Comparison of ENCODE assay signal across 8 cellular contexts in genomic region chr10:99854860-99855259, GRCh38.
DNase-seq lines count a peak whose midpoint lies in the region; ATAC-seq, FAIRE-seq and TF ChIP-seq lines count a peak whose summit lies in the region.

No MANE protein-coding gene starts in this region.

- no peaks in the 10 kb centered on the region for H3K4me1 Mint-ChIP-seq in stimulated activated effector memory CD8-positive, alpha-beta T cell treated with anti-CD3 and anti-CD28 coated beads, Interleukin-12 subunit alpha, Interleukin-12 subunit beta, amount 100 ng/mL, for 72 hours

- no peaks in the 10 kb centered on the region for H3K36me3 Mint-ChIP-seq in stimulated activated effector memory CD8-positive, alpha-beta T cell treated with anti-CD3 and anti-CD28 coated beads, Interleukin-12 subunit alpha, Interleukin-12 subunit beta, amount 100 ng/mL, for 72 hours

- in situ Hi-C loops in GM12878 (cut with MboI): no loop called here

- H3K9me3 ChIP-seq in GM12878 (replicated peaks; ENCODE audit: control insufficient read depth, insufficient read depth, low read length): no peaks in the 10 kb centered on the region
- no peaks in the 10 kb centered on the region for H3K9me3 ChIP-seq in liver (ENCODE audit: control insufficient read depth in 4 of 4, low read length in 3 of 4)

- H3K4me2 ChIP-seq in GM12878 (ENCODE audit: control insufficient read depth, insufficient read depth): no peak overlapping the region

- POLR2A ChIA-PET in GM12878 (lab: Charles Lee): no interaction called here

- no peak for FAIRE-seq in GM12878 (lab: Jason Lieb, UNC)

- SMC1A ChIA-PET in GM12878 (lab: Charles Lee; ENCODE audit: uncharacterized antibody, unreplicated experiment): interaction anchor here (2.1 to 8.1 kb wide), 3 partner anchors 9 to 191 kb away, joined by 7 to 51 read pairs (median 11); no protein-coding TSS in a partner anchor

- no peak overlapping the region for H2AFZ ChIP-seq in GM12878 (ENCODE audit: control insufficient read depth, low read depth, low read length)

- no peak for TF ChIP-seq EP300 in GM12878 (IDR thresholded peaks at IDR 0.05; ENCODE audit: borderline replicate concordance in 1 of 2, control insufficient read depth in 1 of 2, low read depth in 2 of 2, low read length in 2 of 2)

- H4K20me1 ChIP-seq in GM12878 (ENCODE audit: control insufficient read depth, insufficient read depth): no peaks in the 10 kb centered on the region

- H3K9me3 Mint-ChIP-seq in stimulated activated effector memory CD8-positive, alpha-beta T cell treated with anti-CD3 and anti-CD28 coated beads, Interleukin-12 subunit alpha, Interleukin-12 subunit beta, amount 100 ng/mL, for 72 hours: no peaks in the 10 kb centered on the region

- H3K9ac ChIP-seq in GM12878 (ENCODE audit: control insufficient read depth, insufficient read depth, low read length): no peak overlapping the region
- no peak overlapping the region for H3K9ac ChIP-seq in liver (ENCODE audit: low read depth in 1 of 2, low read length in 2 of 2)

- H3K36me3 ChIP-seq in GM12878 (ENCODE audit: control insufficient read depth in 2 of 2, insufficient read depth in 2 of 2, low read length in 1 of 2) (no peaks in the 10 kb centered on the region), liver (ENCODE audit: control insufficient read depth in 4 of 4, insufficient read depth in 3 of 4, low read depth in 1 of 4, low read length in 3 of 4) (peaks cover 9 to 29% (median 27%) of the 10 kb centered on the region in 4 donors)

- intact Hi-C loops in GM12878 (cut with micrococcal nuclease; ENCODE audit: unreplicated experiment): loop anchor here (10.0 kb wide), 2 partner anchors 370 to 480 kb away; partner anchors contain the start of genes CHUK and PKD2L1

- BruUV-seq in GM12878 (replicated peaks; lab: Mats Ljungman, UMichigan): no TSS peak

- no peak for ATAC-seq in GM12878
- ATAC-seq in stimulated activated effector memory CD8-positive, alpha-beta T cell treated with anti-CD3 and anti-CD28 coated beads, Interleukin-12 subunit alpha, Interleukin-12 subunit beta, amount 100 ng/mL, for 72 hours: no peak

- H3K27me3 ChIP-seq in GM12878 (replicated peaks in 1 of 2; ENCODE audit: control insufficient read depth in 2 of 2, insufficient read depth in 2 of 2, low read length in 1 of 2) (no peaks in the 10 kb centered on the region), liver (ENCODE audit: control insufficient read depth in 4 of 4, insufficient read depth in 4 of 4, low read length in 3 of 4) (no peaks in the 10 kb centered on the region)

- H3K27ac ChIP-seq in GM12878 (ENCODE audit: control insufficient read depth, insufficient read depth) (no peak overlapping the region), liver (ENCODE audit: low read depth in 1 of 2, low read length in 2 of 2) (no peak overlapping the region)

- no peak overlapping the region for H3K27ac Mint-ChIP-seq in stimulated activated effector memory CD8-positive, alpha-beta T cell treated with anti-CD3 and anti-CD28 coated beads, Interleukin-12 subunit alpha, Interleukin-12 subunit beta, amount 100 ng/mL, for 72 hours

- H3K4me1 ChIP-seq in GM12878 (ENCODE audit: control insufficient read depth, insufficient read depth, low read length): no peaks in the 10 kb centered on the region
- H3K4me1 ChIP-seq in liver (ENCODE audit: control insufficient read depth in 4 of 4, insufficient read depth in 4 of 4, low read length in 3 of 4): peaks cover 0 to 8% (median 5%) of the 10 kb centered on the region in 4 donors

- H3K79me2 ChIP-seq in GM12878 (ENCODE audit: control insufficient read depth, insufficient read depth, low read length): no peaks in the 10 kb centered on the region

- TF ChIP-seq POLR2A in GM12878 (IDR thresholded peaks at IDR 0.05; ENCODE audit: low read depth, low read length): no peak

- H3K4me3 ChIP-seq in LNCaP clone FGC (ENCODE audit: low read depth, low read length): no peak overlapping the region
- no peak overlapping the region for H3K4me3 ChIP-seq in GM12878
- no peak overlapping the region for H3K4me3 ChIP-seq in liver (ENCODE audit: low read depth in 1 of 3, low read length in 3 of 3)

- 28% methylated on average over 6 of the region's 6 CpGs for WGBS in GM12878 (ENCODE audit: insufficient coverage, insufficient replicate concordance, low lambda C conversion rate, missing lambda C conversion rate)
- WGBS in liver: 28% methylated on average over 6 of the region's 6 CpGs

- DNase-seq in AG09319 (ENCODE audit: extremely low read depth, low read depth): peak; percentile 31
- DNase-seq in LNCaP clone FGC (ENCODE audit: low read depth): peak; percentile 31
- DNase-seq in GM12878 (ENCODE audit: low read depth, low spot score): no peak
- DNase-seq in ureter (ENCODE audit: low spot score): no peak
- no peak for DNase-seq in effector CD8-positive, alpha-beta T cell (lab: John Stamatoyannopoulos, UW)
- DNase-seq in stimulated activated effector memory CD8-positive, alpha-beta T cell treated with anti-CD3 and anti-CD28 coated beads, Interleukin-12 subunit alpha, Interleukin-12 subunit beta, amount 100 ng/mL, for 72 hours (ENCODE audit: low spot score in 2 of 2): no peak
- DNase-seq in COLO668 (lab: John Stamatoyannopoulos, UW; ENCODE audit: unreplicated experiment): no peak

- H3K4me3 Mint-ChIP-seq in stimulated activated effector memory CD8-positive, alpha-beta T cell treated with anti-CD3 and anti-CD28 coated beads, Interleukin-12 subunit alpha, Interleukin-12 subunit beta, amount 100 ng/mL, for 72 hours: no peak overlapping the region

- CTCF ChIA-PET in GM12878 (lab: Yijun Ruan, JAX): interaction anchor here (0.7 to 15.9 kb wide), 4 partner anchors 9 to 189 kb away, joined by 3 to 340 read pairs (median 12); no protein-coding TSS in a partner anchor

- peak; percentile 64 for TF ChIP-seq CTCF in AG09319 (IDR thresholded peaks at IDR 0.05; ENCODE audit: low read depth, low read length)
- TF ChIP-seq CTCF in LNCaP clone FGC (IDR thresholded peaks at IDR 0.05; ENCODE audit: control insufficient read depth, extremely low read depth, insufficient read depth): peak; percentile 59
- peak in 1 of 3 experiments; percentile 26; a peak in 1 of 6 replicates for TF ChIP-seq CTCF in GM12878 (IDR thresholded peaks at IDR 0.05 in 2 of 3, conservative IDR thresholded peaks at IDR 0.05 in 1 of 3; ENCODE audit: control insufficient read depth in 2 of 3, extremely low read depth in 1 of 3, insufficient read depth in 1 of 3, low read depth in 3 of 3, low read length in 3 of 3)
- TF ChIP-seq CTCF in liver (IDR thresholded peaks at IDR 0.05; ENCODE audit: low read depth, low read length, missing input control): peak; percentile 42

- RAD21 ChIA-PET in GM12878 (lab: Charles Lee; ENCODE audit: unreplicated experiment): interaction anchor here (1.8 to 3.6 kb wide), 2 partner anchors 9 to 190 kb away, joined by 4 to 16 read pairs; no protein-coding TSS in a partner anchor

- TF ChIP-seq RAD21 in GM12878 (IDR thresholded peaks at IDR 0.05; ENCODE audit: insufficient read depth, low read depth, low read length) (peak; percentile 31; the same call in 1 of the 2 replicates), liver (IDR thresholded peaks at IDR 0.05) (peak; percentile 77 to 79)

TF ChIP-seq in GM12878, 131 proteins besides CTCF, POLR2A, EP300 and RAD21 (continues in another document):
- TF ChIP-seq DPF2 (IDR thresholded peaks at IDR 0.05): no peak
- no peak for TF ChIP-seq IRF5 (IDR thresholded peaks at IDR 0.05; ENCODE audit: borderline replicate concordance)
- no peak for TF ChIP-seq TARDBP (IDR thresholded peaks at IDR 0.05; ENCODE audit: borderline replicate concordance)
- no peak for TF ChIP-seq CHD2 (IDR thresholded peaks at IDR 0.05; ENCODE audit: borderline replicate concordance, low read depth, low read length)
- TF ChIP-seq SRF (IDR thresholded peaks at IDR 0.05; ENCODE audit: low read depth in 2 of 2, low read length in 2 of 2): no peak

TF ChIP-seq in liver, 16 proteins besides CTCF, POLR2A, EP300 and RAD21 (continues in another document):
- TF ChIP-seq SP1 (IDR thresholded peaks at IDR 0.05) (no peak), HNF4A (conservative IDR thresholded peaks at IDR 0.05) (no peak), YY1 (IDR thresholded peaks at IDR 0.05) (no peak), FOXA1 (IDR thresholded peaks at IDR 0.05) (no peak), FOXA2 (IDR thresholded peaks at IDR 0.05) (no peak), ATF3 (IDR thresholded peaks at IDR 0.05) (no peak), ZBTB33 (IDR thresholded peaks at IDR 0.05) (no peak), EGR1 (IDR thresholded peaks at IDR 0.05; ENCODE audit: low read depth in 2 of 2) (no peak)

Comparison
In these comparisons a context has a peak if more than half of its experiments do, and no peak if none do; other contexts are left out.
1. DNase-seq: peak in AG09319 (single experiment) and LNCaP clone FGC (single experiment); none in GM12878 (single experiment), ureter (single experiment), effector CD8-positive, alpha-beta T cell (single experiment), stimulated activated effector memory CD8-positive, alpha-beta T cell treated with anti-CD3 and anti-CD28 coated beads, Interleukin-12 subunit alpha, Interleukin-12 subunit beta, amount 100 ng/mL, for 72 hours (0 of 2) and COLO668 (single experiment).